20 cellular contexts compared by ENCODE assay signal in genomic region chr9:91825422-91825821, GRCh38.
DNase-seq lines count a peak whose midpoint lies in the region; TF ChIP-seq lines count a peak whose summit lies in the region.
"Had no signal": no experiment of that assay in that cellular context is flagged by ENCODE, and none has a peak within 500 bp of the region (broad histone marks: within the 10 kb centered on the region; RNA-seq: fewer than 3 reads in every experiment).

No MANE protein-coding gene starts in this region.

- H3K27ac ChIP-seq in mammary epithelial cell (ENCODE audit: insufficient read depth, low read depth, low read length) (no peak overlapping the region), stomach smooth muscle (ENCODE audit: low read length) (peak overlapping the region; percentile 78)
- H3K27ac ChIP-seq: dorsolateral prefrontal cortex, KMS-11, neural progenitor cell had no signal

- H3K27ac Mint-ChIP-seq in Caco-2 (ENCODE audit: unreplicated experiment): no peak overlapping the region
- H3K27ac Mint-ChIP-seq: activated CD8-positive, alpha-beta T cell treated with anti-CD3 and anti-CD28 coated beads, Interleukin-2, amount 10 ng/mL, durations not matched to agents 7 days and 5 days; activated T-helper 2 cell treated with anti-CD3 and anti-CD28 coated beads, Interferon-gamma antibody, Interleukin-2, Interleukin-4, amounts not matched to agents 10 μg/mL and 5 μg/mL and 100 μg/mL, durations not matched to agents 14 hours and 24 hours and 36 hours; CD4-positive, CD25-positive, alpha-beta regulatory T cell; neural progenitor cell; stimulated activated naive CD8-positive, alpha-beta T cell treated with anti-CD3 and anti-CD28 coated beads, Interleukin-15, Interleukin-2, amounts not matched to agents 100 ng/mL and 50 ng/mL, for 24 hours had no signal

- intact Hi-C loops in mammary epithelial cell (cut with micrococcal nuclease) (no loop called here), Caco-2 (cut with micrococcal nuclease; ENCODE audit: unreplicated experiment) (no loop called here)

- in situ Hi-C loops in mammary epithelial cell (cut with MboI; ENCODE audit: low sequenced_read_pairs in 2 of 2): no loop called here
- in situ Hi-C loops in GM13977 (cut with MboI; ENCODE audit: low pct_unique_long_range_greater_than_20kb, low sequenced_read_pairs, unreplicated experiment): no loop called here

- dilution Hi-C loops in mammary epithelial cell (cut with HindIII; ENCODE audit: low sequenced_read_pairs): loop anchor here (5.0 kb wide), 2 partner anchors 48 to 67 kb away; no protein-coding TSS in a partner anchor

- TF ChIP-seq CTCF in mammary epithelial cell (conservative IDR thresholded peaks at IDR 0.05 in 1 of 2, IDR thresholded peaks at IDR 0.05 in 1 of 2; ENCODE audit: extremely low read depth in 1 of 2, insufficient read depth in 1 of 2, low read depth in 1 of 2, low read length in 2 of 2): no peak
- TF ChIP-seq CTCF in GM13977 (IDR thresholded peaks at IDR 0.05; ENCODE audit: extremely low read depth, insufficient read depth, missing control alignments): no peak
- TF ChIP-seq CTCF in Caco-2 (IDR thresholded peaks at IDR 0.05; ENCODE audit: insufficient read depth in 1 of 2, low read depth in 1 of 2, low read length in 1 of 2, severe bottlenecking in 1 of 2, unreplicated experiment in 1 of 2): no peak

- CTCF ChIA-PET in mammary epithelial cell (lab: Charles Lee; ENCODE audit: low non-redundant PET): no interaction called here
- CTCF ChIA-PET in Caco-2 (lab: Charles Lee): no interaction called here

- WGBS in mammary epithelial cell (ENCODE audit: low coverage, missing lambda C conversion rate): 16% methylated on average over 4 of the region's 4 CpGs

- POLR2A ChIA-PET in Caco-2 (lab: Charles Lee): no interaction called here

- no peaks in the 10 kb centered on the region for H3K9me3 Mint-ChIP-seq in Caco-2 (ENCODE audit: unreplicated experiment)
- H3K9me3 Mint-ChIP-seq: activated T-helper 2 cell treated with anti-CD3 and anti-CD28 coated beads, Interferon-gamma antibody, Interleukin-2, Interleukin-4, amounts not matched to agents 10 μg/mL and 5 μg/mL and 100 μg/mL, durations not matched to agents 14 hours and 24 hours and 36 hours; stimulated activated naive CD8-positive, alpha-beta T cell treated with anti-CD3 and anti-CD28 coated beads, Interleukin-15, Interleukin-2, amounts not matched to agents 100 ng/mL and 50 ng/mL, for 24 hours had no signal

- DNase-seq in HT1080 (ENCODE audit: low read depth) (peak; percentile 7), mammary epithelial cell (peak; percentile 64), islet precursor cell (peak; percentile 50), GM13977 (ENCODE audit: low spot score) (no peak), kidney glomerular epithelial cell (lab: John Stamatoyannopoulos, UW) (no peak), NCI-H2081 treated with DMSO at 0.1 percent for 48 hours (lab: John Stamatoyannopoulos, UW) (no peak), Caco-2 (no peak)
- DNase-seq: activated CD8-positive, alpha-beta T cell treated with anti-CD3 and anti-CD28 coated beads, Interleukin-2, amount 10 ng/mL, durations not matched to agents 7 days and 5 days; CD4-positive, CD25-positive, alpha-beta regulatory T cell; dorsolateral prefrontal cortex; mesendoderm; NCI-H1436 treated with DMSO at 0.1 percent for 48 hours; NCI-H510A had no signal

- no peak overlapping the region for H3K4me2 ChIP-seq in mammary epithelial cell (ENCODE audit: insufficient read depth, low read depth, low read length)
- H3K4me2 ChIP-seq: KMS-11, neural progenitor cell had no signal

- H3K4me1 ChIP-seq in mammary epithelial cell (ENCODE audit: insufficient read depth, low read length): peaks cover 6% of the 10 kb centered on the region
- H3K4me1 ChIP-seq in stomach smooth muscle (ENCODE audit: control insufficient read depth, insufficient read depth, low read length): peaks cover 20% of the 10 kb centered on the region
- H3K4me1 ChIP-seq in Caco-2: no peaks in the 10 kb centered on the region
- H3K4me1 ChIP-seq: HAP-1, neural progenitor cell had no signal

- no TSS peak for BruUV-seq in mammary epithelial cell (replicated peaks; lab: Mats Ljungman, UMichigan)
- no TSS peak for BruUV-seq in Caco-2 (replicated peaks; lab: Mats Ljungman, UMichigan)

- H3K4me1 Mint-ChIP-seq in Caco-2 (ENCODE audit: low read depth, unreplicated experiment): no peaks in the 10 kb centered on the region
- H3K4me1 Mint-ChIP-seq: CD4-positive, CD25-positive, alpha-beta regulatory T cell had no signal

- no peak overlapping the region for H2AFZ ChIP-seq in mammary epithelial cell (ENCODE audit: low read depth, low read length)
- H2AFZ ChIP-seq: neural progenitor cell had no signal

- H3K9me3 ChIP-seq in mammary epithelial cell (replicated peaks; ENCODE audit: insufficient read depth, low read length): no peaks in the 10 kb centered on the region
- H3K9me3 ChIP-seq in stomach smooth muscle (ENCODE audit: control insufficient read depth in 2 of 2, low read length in 2 of 2): no peaks in the 10 kb centered on the region
- H3K9me3 ChIP-seq in Caco-2: no peaks in the 10 kb centered on the region

- H3K36me3 ChIP-seq in mammary epithelial cell (ENCODE audit: insufficient read depth, low read length) (no peaks in the 10 kb centered on the region), stomach smooth muscle (ENCODE audit: control insufficient read depth in 2 of 2, insufficient read depth in 2 of 2, low read length in 2 of 2) (no peaks in the 10 kb centered on the region), Caco-2 (ENCODE audit: control insufficient read depth, insufficient read depth, low read length) (no peaks in the 10 kb centered on the region)
- H3K36me3 ChIP-seq: HAP-1, neural progenitor cell had no signal

- H3K4me3 ChIP-seq in mammary epithelial cell (replicated peaks in 1 of 3; ENCODE audit: insufficient read depth in 1 of 3, low read depth in 2 of 3, low read length in 3 of 3) (no peak overlapping the region), stomach smooth muscle (ENCODE audit: low read length in 2 of 2) (peak overlapping the region in 1 of 2 donors; percentile 52), Caco-2 (ENCODE audit: low read depth, low read length) (no peak overlapping the region)
- H3K4me3 ChIP-seq: dorsolateral prefrontal cortex, GM12878, HAP-1, neural progenitor cell had no signal

- H3K27me3 Mint-ChIP-seq in Caco-2 (ENCODE audit: insufficient read depth, unreplicated experiment): peaks cover 3% of the 10 kb centered on the region

- H3K9ac ChIP-seq in mammary epithelial cell (ENCODE audit: insufficient read depth, low read length): no peak overlapping the region
- H3K9ac ChIP-seq in stomach smooth muscle (ENCODE audit: low read length in 2 of 2): peak overlapping the region in 1 of 2 donors; percentile 31
- H3K9ac ChIP-seq: KMS-11, neural progenitor cell had no signal

- no peaks in the 10 kb centered on the region for H4K20me1 ChIP-seq in mammary epithelial cell (ENCODE audit: insufficient read depth, low read length)

- no peaks in the 10 kb centered on the region for H3K36me3 Mint-ChIP-seq in Caco-2 (ENCODE audit: insufficient read depth, unreplicated experiment)
- H3K36me3 Mint-ChIP-seq: CD4-positive, CD25-positive, alpha-beta regulatory T cell had no signal

- no peak overlapping the region for H3K4me3 Mint-ChIP-seq in Caco-2 (ENCODE audit: unreplicated experiment)
- H3K4me3 Mint-ChIP-seq: activated CD8-positive, alpha-beta T cell treated with anti-CD3 and anti-CD28 coated beads, Interleukin-2, amount 10 ng/mL, durations not matched to agents 7 days and 5 days; CD4-positive, CD25-positive, alpha-beta regulatory T cell; neural progenitor cell; stimulated activated naive CD8-positive, alpha-beta T cell treated with anti-CD3 and anti-CD28 coated beads, Interleukin-15, Interleukin-2, amounts not matched to agents 100 ng/mL and 50 ng/mL, for 24 hours had no signal

- H3K27me3 ChIP-seq in mammary epithelial cell (ENCODE audit: insufficient read depth, low read length): no peaks in the 10 kb centered on the region
- no peaks in the 10 kb centered on the region for H3K27me3 ChIP-seq in stomach smooth muscle (ENCODE audit: control insufficient read depth in 1 of 2, insufficient read depth in 2 of 2, low read length in 2 of 2)
- no peaks in the 10 kb centered on the region for H3K27me3 ChIP-seq in Caco-2 (replicated peaks; ENCODE audit: control insufficient read depth, insufficient read depth, low read length)
- H3K27me3 ChIP-seq: neural progenitor cell had no signal

- no peaks in the 10 kb centered on the region for H3K79me2 ChIP-seq in mammary epithelial cell (ENCODE audit: insufficient read depth, low read length)

Comparison
In these comparisons a context has a peak if more than half of its experiments do, and no peak if none do; other contexts are left out.
1. DNase-seq: peak in HT1080 (single experiment), mammary epithelial cell (single experiment) and islet precursor cell (single experiment); none in GM13977 (single experiment), kidney glomerular epithelial cell (single experiment), NCI-H2081 treated with DMSO at 0.1 percent for 48 hours (single experiment) and Caco-2 (0 of 2).